Comparison of ENCODE assay signal across 11 cellular contexts in genomic region chr6:1136415-1136774, GRCh38.
DNase-seq lines count a peak whose midpoint lies in the region; ATAC-seq and TF ChIP-seq lines count a peak whose summit lies in the region.
"Had no signal": no experiment of that assay in that cellular context is flagged by ENCODE, and none has a peak within 500 bp of the region (broad histone marks: within the 10 kb centered on the region; RNA-seq: fewer than 3 reads in every experiment).

No MANE protein-coding gene starts in this region.

- H3K27ac ChIP-seq in A673 (ENCODE audit: low read depth, low read length, poor library complexity, severe bottlenecking) = no peak overlapping the region

- intact Hi-C loops in A673 (cut with micrococcal nuclease; ENCODE audit: unreplicated experiment) = no loop called here

- POLR2A ChIA-PET in A673 (lab: Charles Lee; ENCODE audit: low non-redundant PET) = no interaction called here
- POLR2A ChIA-PET in activated CD4-positive, alpha-beta T cell treated with anti-CD3 and anti-CD28 coated beads, Interleukin-2, amount 10 ng/mL, durations not matched to agents 7 days and 5 days (lab: Charles Lee) = no interaction called here

- H3K4me3 ChIP-seq in A673 (ENCODE audit: low read depth, low read length, poor library complexity, severe bottlenecking) = no peak overlapping the region

- peaks cover 10% of the 10 kb centered on the region for H3K4me1 ChIP-seq in A673 (ENCODE audit: insufficient read depth, low read length, poor library complexity, severe bottlenecking)

- no peaks in the 10 kb centered on the region for H3K9me3 Mint-ChIP-seq in activated CD4-positive, alpha-beta T cell treated with anti-CD3 and anti-CD28 coated beads, Interleukin-2, amount 10 ng/mL, durations not matched to agents 7 days and 5 days

- H3K27me3 ChIP-seq in A673 (replicated peaks; ENCODE audit: insufficient read depth, low read depth, low read length, poor library complexity) = no peaks in the 10 kb centered on the region

- no TSS peak for BruUV-seq in A673 (replicated peaks; lab: Mats Ljungman, UMichigan)

- peaks cover 19% of the 10 kb centered on the region for H3K27me3 Mint-ChIP-seq in activated CD4-positive, alpha-beta T cell treated with anti-CD3 and anti-CD28 coated beads, Interleukin-2, amount 10 ng/mL, durations not matched to agents 7 days and 5 days

- no peaks in the 10 kb centered on the region for H3K9me3 ChIP-seq in A673 (ENCODE audit: low read depth, low read length, poor library complexity, severe bottlenecking)

- no peaks in the 10 kb centered on the region for H3K4me1 Mint-ChIP-seq in activated CD4-positive, alpha-beta T cell treated with anti-CD3 and anti-CD28 coated beads, Interleukin-2, amount 10 ng/mL, durations not matched to agents 7 days and 5 days

- DNase-seq in A673 (ENCODE audit: low spot score) (peak; percentile 70), HT1080 (ENCODE audit: low read depth) (peak; percentile 61), cerebellar nuclear complex (lab: John Stamatoyannopoulos, UW) (peak; percentile 30 to 71), left kidney (ENCODE audit: low read depth, low spot score) (peak; percentile 83), middle frontal gyrus (ENCODE audit: extremely low spot score, low spot score) (no peak)
- no peak for DNase-seq in activated CD4-positive, alpha-beta T cell treated with anti-CD3 and anti-CD28 coated beads, Interleukin-2, amount 10 ng/mL, durations not matched to agents 7 days and 5 days
- DNase-seq: activated T-cell treated with anti-CD3 and anti-CD28 coated beads, Interleukin-2, amount 50 U/mL, for 72 hours; NCI-H2107; T-helper 17 cell had no signal

- H3K36me3 ChIP-seq in A673 (ENCODE audit: insufficient read depth, low read length, poor library complexity, severe bottlenecking) = no peaks in the 10 kb centered on the region

- TF ChIP-seq CTCF in A673 (conservative IDR thresholded peaks at IDR 0.05; ENCODE audit: low read depth, low read length) = no peak

- H3K4me3 Mint-ChIP-seq in activated CD4-positive, alpha-beta T cell treated with anti-CD3 and anti-CD28 coated beads, Interleukin-2, amount 10 ng/mL, durations not matched to agents 7 days and 5 days = no peak overlapping the region
- H3K4me3 Mint-ChIP-seq: activated T-cell treated with anti-CD3 and anti-CD28 coated beads, Interleukin-2, amount 50 U/mL, for 72 hours; T-helper 17 cell had no signal

- CTCF ChIA-PET in A673 (lab: Charles Lee) = no interaction called here
- CTCF ChIA-PET in activated CD4-positive, alpha-beta T cell treated with anti-CD3 and anti-CD28 coated beads, Interleukin-2, amount 10 ng/mL, durations not matched to agents 7 days and 5 days (lab: Charles Lee) = no interaction called here

- no peak overlapping the region for H3K27ac Mint-ChIP-seq in activated CD4-positive, alpha-beta T cell treated with anti-CD3 and anti-CD28 coated beads, Interleukin-2, amount 10 ng/mL, durations not matched to agents 7 days and 5 days
- H3K27ac Mint-ChIP-seq: activated T-cell treated with anti-CD3 and anti-CD28 coated beads, Interleukin-2, amount 50 U/mL, for 72 hours; T-helper 17 cell had no signal

- ATAC-seq in GM18520 (IDR thresholded peaks at IDR 0.05; ENCODE audit: unreplicated experiment) (no peak), GM18873 (IDR thresholded peaks at IDR 0.05; ENCODE audit: low FRiP score, unreplicated experiment) (no peak)
- ATAC-seq: activated T-cell treated with anti-CD3 and anti-CD28 coated beads, Interleukin-2, amount 50 U/mL, for 72 hours; T-helper 17 cell had no signal

- no peaks in the 10 kb centered on the region for H3K36me3 Mint-ChIP-seq in activated CD4-positive, alpha-beta T cell treated with anti-CD3 and anti-CD28 coated beads, Interleukin-2, amount 10 ng/mL, durations not matched to agents 7 days and 5 days (ENCODE audit: low read depth)

Comparison
In these comparisons a context has a peak if more than half of its experiments do, and no peak if none do; other contexts are left out.
1. DNase-seq: peak in A673 (single experiment), HT1080 (single experiment), cerebellar nuclear complex (2 of 2) and left kidney (single experiment); none in activated CD4-positive, alpha-beta T cell treated with anti-CD3 and anti-CD28 coated beads, Interleukin-2, amount 10 ng/mL, durations not matched to agents 7 days and 5 days (single experiment) and middle frontal gyrus (single experiment).